Comparison of ENCODE assay signal across 18 cellular contexts in genomic region chr10:69541463-69541862, GRCh38. TPM values are rescaled to one million over a fixed set of nuclear protein-coding genes. Genes with fewer than 3 reads are reported as not detected.
DNase-seq lines count a peak whose midpoint lies in the region; ATAC-seq and TF ChIP-seq lines count a peak whose summit lies in the region.
"Had no signal": no experiment of that assay in that cellular context is flagged by ENCODE, and none has a peak within 500 bp of the region (broad histone marks: within the 10 kb centered on the region; RNA-seq: fewer than 3 reads in every experiment).

No MANE protein-coding gene starts in this region.

- no peaks in the 10 kb centered on the region for H3K36me3 ChIP-seq in esophagus muscularis mucosa

- ATAC-seq in HG02981 (IDR thresholded peaks at IDR 0.05; ENCODE audit: unreplicated experiment) (no peak), GM21390 (IDR thresholded peaks at IDR 0.05; ENCODE audit: unreplicated experiment) (no peak)
- ATAC-seq: A549; CD8-positive, alpha-beta T cell had no signal

- intact Hi-C loops in esophagus muscularis mucosa (cut with DNase I), result no loop called here

- TF ChIP-seq POLR2A in esophagus muscularis mucosa (IDR thresholded peaks at IDR 0.05; ENCODE audit: low read depth), result no peak

- 66% methylated on average over 2 of the region's 2 CpGs for WGBS in esophagus muscularis mucosa

- no peak for TF ChIP-seq CTCF in esophagus muscularis mucosa (IDR thresholded peaks at IDR 0.05)

- H3K27ac ChIP-seq in esophagus muscularis mucosa (replicated peaks in 1 of 4), result no peak overlapping the region
- H3K27ac ChIP-seq: 22Rv1; A549; BLaER1 treated with 17β-estradiol and CSF1 and Interleukin-3, amounts not matched to agents 10 nM and 100 nM; C4-2B had no signal

- no peaks in the 10 kb centered on the region for H3K27me3 ChIP-seq in esophagus muscularis mucosa
- H3K27me3 ChIP-seq: BLaER1 treated with 17β-estradiol and CSF1 and Interleukin-3, amounts not matched to agents 10 nM and 100 nM had no signal

- H3K4me1 ChIP-seq in esophagus muscularis mucosa, result no peaks in the 10 kb centered on the region
- H3K4me1 ChIP-seq: A549; BLaER1 treated with 17β-estradiol and CSF1 and Interleukin-3, amounts not matched to agents 10 nM and 100 nM; Caco-2 had no signal

- no peaks in the 10 kb centered on the region for H3K9me3 ChIP-seq in esophagus muscularis mucosa

- no peak overlapping the region for H3K4me3 ChIP-seq in esophagus muscularis mucosa
- H3K4me3 ChIP-seq: A549 had no signal

- TF ChIP-seq EP300 in esophagus muscularis mucosa (IDR thresholded peaks at IDR 0.05), result no peak

- DNase-seq in DMS53 (lab: John Stamatoyannopoulos, UW) (peak; percentile 8), DMS53 treated with DMSO at 0.1 percent for 48 hours (lab: John Stamatoyannopoulos, UW; ENCODE audit: unreplicated experiment) (no peak), esophagus muscularis mucosa (ENCODE audit: extremely low spot score) (peak; percentile 17)
- DNase-seq: AML-193; Caco-2; Calu3; CD4-positive, alpha-beta T cell; CD8-positive, alpha-beta T cell; DMS79 treated with DMSO at 0.1 percent for 48 hours; GF-D8 had no signal

RNA-seq across cellular contexts. Expression of gene NEUROG3, which starts 31.8 kb away (rescaled TPM):
- total RNA-seq in esophagus muscularis mucosa, result under 1 TPM in 1 of 4 donors, not detected in 3; 0.66 TPM
- total RNA-seq: A172; B cell; Caco-2; Calu3; CD4-positive, alpha-beta T cell; CD8-positive, alpha-beta T cell had no signal
